In the genomic region with DNA sequence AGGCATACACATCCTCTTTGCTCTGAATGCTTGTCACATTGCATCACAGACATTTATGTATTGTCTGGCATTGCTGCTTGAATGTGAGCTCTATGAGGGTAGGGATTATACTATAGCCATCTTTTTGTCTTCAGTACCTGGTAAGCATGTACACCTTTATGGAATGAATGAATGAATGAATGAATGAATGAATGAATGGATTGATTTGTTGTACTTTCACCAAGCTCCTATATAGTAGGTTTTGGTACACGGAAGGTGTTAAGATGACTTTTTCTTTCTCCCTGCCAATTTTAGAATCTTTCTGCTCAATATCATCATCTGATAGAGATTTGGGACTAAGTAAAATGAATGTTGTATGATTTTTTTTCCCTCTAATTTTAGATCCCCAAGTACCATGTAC, we compare ENCODE assay signal across 24 cellular contexts.
"Had no signal": no experiment of that assay in that cellular context is flagged by ENCODE, and none has a peak within 500 bp of the region (broad histone marks: within the 10 kb centered on the region; RNA-seq: fewer than 3 reads in every experiment).

No MANE protein-coding gene starts in this region.

- H3K4me3 Mint-ChIP-seq: activated CD4-positive, alpha-beta T cell treated with anti-CD3 and anti-CD28 coated beads, Interleukin-2, amount 10 ng/mL, durations not matched to agents 7 days and 5 days; activated CD8-positive, alpha-beta T cell treated with anti-CD3 and anti-CD28 coated beads for 36 hours; activated naive CD8-positive, alpha-beta T cell; activated T-cell treated with anti-CD3 and anti-CD28 coated beads, Interleukin-2, amount 50 U/mL, for 4 hours; activated T-helper 17 cell treated with anti-CD3 and anti-CD28 coated beads, Interleukin-2, amount 50 U/mL, for 72 hours; effector memory CD8-positive, alpha-beta T cell had no signal

- H3K27ac Mint-ChIP-seq: activated CD4-positive, alpha-beta T cell treated with anti-CD3 and anti-CD28 coated beads, Interleukin-2, amount 10 ng/mL, durations not matched to agents 7 days and 5 days; activated CD8-positive, alpha-beta T cell treated with anti-CD3 and anti-CD28 coated beads for 36 hours; activated naive CD8-positive, alpha-beta T cell; activated T-helper 17 cell treated with anti-CD3 and anti-CD28 coated beads, Interleukin-2, amount 50 U/mL, for 72 hours; effector memory CD8-positive, alpha-beta T cell had no signal

- H3K9me3 ChIP-seq: esophagus squamous epithelium had no signal

- H3K27me3 ChIP-seq: brain microvascular endothelial cell, esophagus squamous epithelium had no signal

- H3K27ac ChIP-seq: brain microvascular endothelial cell, esophagus squamous epithelium had no signal

- H3K4me1 ChIP-seq: esophagus squamous epithelium had no signal

- H3K4me3 ChIP-seq: esophagus squamous epithelium had no signal

- H3K4me1 Mint-ChIP-seq: activated CD4-positive, alpha-beta T cell treated with anti-CD3 and anti-CD28 coated beads, Interleukin-2, amount 10 ng/mL, durations not matched to agents 7 days and 5 days; activated T-helper 17 cell treated with anti-CD3 and anti-CD28 coated beads, Interleukin-2, amount 50 U/mL, for 72 hours had no signal

- DNase-seq: activated CD4-positive, alpha-beta T cell treated with anti-CD3 and anti-CD28 coated beads for 1 hour; activated CD4-positive, alpha-beta T cell treated with anti-CD3 and anti-CD28 coated beads for 4 hours; activated CD4-positive, alpha-beta T cell treated with anti-CD3 and anti-CD28 coated beads, Interleukin-2, amount 10 ng/mL, durations not matched to agents 7 days and 5 days; activated CD4-positive, alpha-beta T cell treated with anti-CD3 and anti-CD28 coated beads, Interleukin-2, amount 50 U/mL, for 4 hours; activated CD8-positive, alpha-beta memory T cell treated with anti-CD3 and anti-CD28 coated beads for 24 hours; activated CD8-positive, alpha-beta T cell treated with anti-CD3 and anti-CD28 coated beads for 36 hours; activated effector memory CD4-positive, alpha-beta T cell treated with Interleukin-2 at 50 U/mL for 16 hours; activated gamma-delta T cell treated with Interleukin-2 at 50 U/mL for 16 hours; activated naive CD4-positive, alpha-beta T cell treated with anti-CD3 and anti-CD28 coated beads, Interleukin-2, amount 50 U/mL, for 16 hours; activated naive CD4-positive, alpha-beta T cell treated with Interleukin-2 at 50 U/mL for 16 hours; activated T-cell treated with anti-CD3 and anti-CD28 coated beads, Interleukin-2, amount 50 U/mL, for 4 hours; amniotic stem cell; anterior cingulate cortex; brain microvascular endothelial cell; caudate nucleus; cortex of kidney; dermis blood vessel endothelial cell; effector CD4-positive, alpha-beta T cell; effector memory CD8-positive, alpha-beta T cell; esophagus squamous epithelium; head of caudate nucleus; T-helper 2 cell had no signal

- ATAC-seq: activated CD8-positive, alpha-beta T cell treated with anti-CD3 and anti-CD28 coated beads for 36 hours; activated T-cell treated with anti-CD3 and anti-CD28 coated beads, Interleukin-2, amount 50 U/mL, for 4 hours; activated T-helper 17 cell treated with anti-CD3 and anti-CD28 coated beads, Interleukin-2, amount 50 U/mL, for 72 hours; effector memory CD8-positive, alpha-beta T cell had no signal

- H3K36me3 Mint-ChIP-seq: activated naive CD8-positive, alpha-beta T cell had no signal

- H3K36me3 ChIP-seq: brain microvascular endothelial cell, esophagus squamous epithelium had no signal

- H3K9me3 Mint-ChIP-seq: activated CD4-positive, alpha-beta T cell treated with anti-CD3 and anti-CD28 coated beads, Interleukin-2, amount 10 ng/mL, durations not matched to agents 7 days and 5 days; activated CD8-positive, alpha-beta T cell treated with anti-CD3 and anti-CD28 coated beads for 36 hours; activated T-cell treated with anti-CD3 and anti-CD28 coated beads, Interleukin-2, amount 50 U/mL, for 4 hours; activated T-helper 17 cell treated with anti-CD3 and anti-CD28 coated beads, Interleukin-2, amount 50 U/mL, for 72 hours; effector memory CD8-positive, alpha-beta T cell had no signal
